29 cellular contexts compared by ENCODE assay signal in genomic region chr14:40139657-40140056, GRCh38.
"Had no signal": no experiment of that assay in that cellular context is flagged by ENCODE, and none has a peak within 500 bp of the region (broad histone marks: within the 10 kb centered on the region; RNA-seq: fewer than 3 reads in every experiment).

No MANE protein-coding gene starts in this region.

- H3K9me3 ChIP-seq: neutrophil, ovary, pancreas, prostate gland, psoas muscle, right atrium auricular region, right lobe of liver, sigmoid colon had no signal

- H3K4me3 ChIP-seq: neural progenitor cell, ovary, pancreas, prostate gland, psoas muscle, right atrium auricular region, right lobe of liver, sigmoid colon, skin epidermis, smooth muscle cell, spleen had no signal

- H3K9ac ChIP-seq: neural progenitor cell, parathyroid adenoma had no signal

- H3K27ac ChIP-seq: neural progenitor cell, neutrophil, ovary, pancreas, parathyroid adenoma, prostate gland, psoas muscle, right atrium auricular region, right lobe of liver, sigmoid colon, skin epidermis, spleen had no signal

- DNase-seq: naive thymus-derived CD4-positive, alpha-beta T cell; naive thymus-derived CD8-positive, alpha-beta T cell; natural killer cell; nephron progenitor cell; nucleus accumbens; occipital lobe; ovary; pancreas; posterior cingulate gyrus; psoas muscle; retina; right cardiac atrium; right lobe of liver; sigmoid colon; small intestine; spleen; stimulated activated CD4-positive, alpha-beta T cell treated with anti-CD3 and anti-CD28 coated beads, Interleukin-12 subunit alpha, Interleukin-12 subunit beta, amount 100 ng/mL, for 4 hours; stimulated activated CD4-positive, alpha-beta T cell treated with anti-CD3 and anti-CD28 coated beads, Interleukin-15, amount 100 ng/mL, for 24 hours; stimulated activated CD4-positive, alpha-beta T cell treated with anti-CD3 and anti-CD28 coated beads, Interleukin-1b, Interleukin-23, amount 100 ng/mL, for 48 hours; stimulated activated CD4-positive, alpha-beta T cell treated with anti-CD3 and anti-CD28 coated beads, Interleukin-2, amount 100 ng/mL, for 24 hours had no signal

- H3K4me2 ChIP-seq: neural progenitor cell, smooth muscle cell had no signal

- H2AFZ ChIP-seq: neural progenitor cell, parathyroid adenoma had no signal

- ATAC-seq: naive thymus-derived CD4-positive, alpha-beta T cell; naive thymus-derived CD8-positive, alpha-beta T cell; natural killer cell; natural killer cell treated with Interleukin-12 subunit alpha and Interleukin-12 subunit beta and Interleukin-15 and Interleukin-18, amount 100 ng/mL, for 72 hours; pancreas; psoas muscle; right cardiac atrium; right lobe of liver; sciatic nerve had no signal

- H3K4me1 ChIP-seq: neural progenitor cell, pancreas, parathyroid adenoma, prostate gland, psoas muscle, right atrium auricular region, right lobe of liver, sigmoid colon, spleen had no signal

- H3K27me3 ChIP-seq: neural progenitor cell, neutrophil, ovary, pancreas, right atrium auricular region, right lobe of liver, sigmoid colon, spleen had no signal

- H3K79me2 ChIP-seq: parathyroid adenoma had no signal

- H3K36me3 ChIP-seq: neural progenitor cell, neutrophil, ovary, pancreas, prostate gland, right atrium auricular region, right lobe of liver, sigmoid colon, spleen had no signal
